8 cellular contexts compared by ENCODE assay signal in the genomic region with DNA sequence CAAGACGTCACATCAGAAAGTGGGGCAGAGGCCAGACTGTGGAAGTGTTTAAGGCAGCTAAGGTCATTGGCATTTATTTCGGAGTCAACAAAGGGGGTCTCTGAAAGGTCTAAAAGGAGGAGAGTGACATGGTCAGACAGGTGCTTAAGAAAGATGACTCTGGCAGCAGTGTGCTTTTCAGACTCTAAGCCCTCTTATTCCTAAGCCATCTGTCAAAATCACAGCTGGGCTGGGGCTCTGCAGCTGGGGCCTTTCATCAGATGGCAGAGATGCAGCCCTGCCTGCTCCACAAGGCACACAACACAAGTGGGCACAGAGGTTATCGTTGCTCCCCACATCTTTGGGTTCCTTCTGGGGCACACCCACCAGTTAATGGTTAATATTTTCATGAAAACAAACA. TPM values are rescaled to one million over a fixed set of nuclear protein-coding genes. Genes with fewer than 3 reads are reported as not detected.
A peak's percentile ranks its signal among the peaks of the same experiment; 100 is the strongest.
DNase-seq lines count a peak whose midpoint lies in the region; ATAC-seq and TF ChIP-seq lines count a peak whose summit lies in the region.

No MANE protein-coding gene starts in this region.

- no peaks in the 10 kb centered on the region for H3K9me3 Mint-ChIP-seq in CD8-positive, alpha-beta memory T cell
- H3K9me3 Mint-ChIP-seq in endothelial cell (ENCODE audit: unreplicated experiment), result no peaks in the 10 kb centered on the region

- H3K27me3 ChIP-seq in CD8-positive, alpha-beta memory T cell (ENCODE audit: insufficient read depth, low read length, poor library complexity, severe bottlenecking), result no peaks in the 10 kb centered on the region
- H3K27me3 ChIP-seq in psoas muscle (ENCODE audit: insufficient read depth in 3 of 3, low read length in 2 of 3), result no peaks in the 10 kb centered on the region

- CTCF ChIA-PET in CD8-positive, alpha-beta memory T cell (lab: Charles Lee), result interaction anchor here (0.9 to 3.8 kb wide), 7 partner anchors 11 to 456 kb away, joined by 3 to 35 read pairs (median 5); a partner anchor contains a TSS

- peaks cover 4 to 83% (median 26%) of the 10 kb centered on the region in 3 donors for H3K36me3 Mint-ChIP-seq in CD8-positive, alpha-beta memory T cell
- H3K36me3 Mint-ChIP-seq in endothelial cell (ENCODE audit: low read depth, unreplicated experiment), result peaks cover 49% of the 10 kb centered on the region

- peaks cover 0 to 2% of the 10 kb centered on the region in 2 donors for H3K27me3 Mint-ChIP-seq in CD8-positive, alpha-beta memory T cell
- peaks cover 6% of the 10 kb centered on the region for H3K27me3 Mint-ChIP-seq in endothelial cell (ENCODE audit: unreplicated experiment)

- intact Hi-C loops in psoas muscle (cut with DNase I), result no loop called here

- TF ChIP-seq CTCF in endothelial cell (IDR thresholded peaks at IDR 0.05; ENCODE audit: unreplicated experiment) (no peak), psoas muscle (IDR thresholded peaks at IDR 0.05) (no peak)

- no peak for DNase-seq in CD8-positive, alpha-beta memory T cell
- peak; percentile 92 for DNase-seq in NCI-H82 (lab: John Stamatoyannopoulos, UW)
- DNase-seq in endothelial cell (ENCODE audit: low spot score), result no peak
- DNase-seq in psoas muscle, result no peak
- no peak for DNase-seq in left lobe of liver (ENCODE audit: low spot score)
- DNase-seq in ecto neural progenitor cell (ENCODE audit: low spot score), result no peak
- no peak for DNase-seq in OCI-M2 (lab: John Stamatoyannopoulos, UW; ENCODE audit: unreplicated experiment)
- DNase-seq in stimulated activated naive CD4-positive, alpha-beta T cell treated with Interleukin-2 at 50 U/mL for 16 hours (lab: John Stamatoyannopoulos, UW), result no peak

- peak; percentile 46 to 61 (median 53) for ATAC-seq in psoas muscle
- ATAC-seq in left lobe of liver, result no peak

- no peak overlapping the region for H3K4me3 ChIP-seq in CD8-positive, alpha-beta memory T cell (ENCODE audit: low read length)
- H3K4me3 ChIP-seq in psoas muscle, result no peak overlapping the region

- H3K4me1 ChIP-seq in CD8-positive, alpha-beta memory T cell (ENCODE audit: insufficient read depth, low read length), result peaks cover 22% of the 10 kb centered on the region
- H3K4me1 ChIP-seq in psoas muscle, result peaks cover 20% of the 10 kb centered on the region

- H3K9me3 ChIP-seq in CD8-positive, alpha-beta memory T cell (ENCODE audit: low read length), result no peaks in the 10 kb centered on the region
- H3K9me3 ChIP-seq in psoas muscle, result no peaks in the 10 kb centered on the region

- 15 to 31% (median 20%) methylated on average over 3 of the region's 3 CpGs for WGBS in psoas muscle, 3 donors

- H3K27ac Mint-ChIP-seq in CD8-positive, alpha-beta memory T cell, result peak overlapping the region; percentile 70 to 96 (median 92)
- peak overlapping the region; percentile 93 for H3K27ac Mint-ChIP-seq in endothelial cell (ENCODE audit: unreplicated experiment)

- H3K36me3 ChIP-seq in CD8-positive, alpha-beta memory T cell (ENCODE audit: insufficient read depth, low read length), result peaks cover 32% of the 10 kb centered on the region
- H3K36me3 ChIP-seq in psoas muscle (ENCODE audit: insufficient read depth in 1 of 2, low read depth in 1 of 2), result peaks cover 11 to 82% of the 10 kb centered on the region in 2 donors

- POLR2A ChIA-PET in CD8-positive, alpha-beta memory T cell (lab: Charles Lee), result interaction anchor here (1.9 to 2.0 kb wide), 2 partner anchors 11 to 435 kb away, joined by 4 to 18 read pairs; a partner anchor contains a TSS

- H3K4me3 Mint-ChIP-seq in CD8-positive, alpha-beta memory T cell, result no peak overlapping the region
- H3K4me3 Mint-ChIP-seq in endothelial cell (ENCODE audit: unreplicated experiment), result no peak overlapping the region

- H3K4me1 Mint-ChIP-seq in CD8-positive, alpha-beta memory T cell, result peaks cover 31 to 43% (median 32%) of the 10 kb centered on the region in 3 donors
- H3K4me1 Mint-ChIP-seq in endothelial cell (ENCODE audit: unreplicated experiment), result peaks cover 16% of the 10 kb centered on the region

- no peak overlapping the region for H3K27ac ChIP-seq in CD8-positive, alpha-beta memory T cell (ENCODE audit: low read depth, low read length)
- peak overlapping the region; percentile 64 for H3K27ac ChIP-seq in psoas muscle

RNA-seq across cellular contexts. Expression of a gene that starts 14.0 kb away (rescaled TPM):
- 1 to 10 TPM in 1 of 2 experiments, under 1 TPM in 1; 0.84 to 1.1 TPM for total RNA-seq in CD8-positive, alpha-beta memory T cell
- 0.97 TPM for polyA plus RNA-seq in CD8-positive, alpha-beta memory T cell
- 0.31 TPM for total RNA-seq in endothelial cell (ENCODE audit: unreplicated experiment)
- total RNA-seq in psoas muscle, result 1 to 10 TPM in 1 of 4 donors, under 1 TPM in 3; 0.27 to 6.6 (median 0.63) TPM
- under 1 TPM; 0.17 to 0.66 (median 0.35) TPM for polyA plus RNA-seq in psoas muscle
- total RNA-seq in left lobe of liver, result 0.53 TPM
